Comparison of ENCODE assay signal across 1 cellular context in genomic region chr17:77535435-77535834, GRCh38.
A peak's percentile ranks its signal among the peaks of the same experiment; 100 is the strongest.
TF ChIP-seq lines count a peak whose summit lies in the region.

No MANE protein-coding gene starts in this region.

TF ChIP-seq in HepG2, 621 proteins besides CTCF, POLR2A, EP300 and RAD21:
- TF ChIP-seq, protein P1, sequence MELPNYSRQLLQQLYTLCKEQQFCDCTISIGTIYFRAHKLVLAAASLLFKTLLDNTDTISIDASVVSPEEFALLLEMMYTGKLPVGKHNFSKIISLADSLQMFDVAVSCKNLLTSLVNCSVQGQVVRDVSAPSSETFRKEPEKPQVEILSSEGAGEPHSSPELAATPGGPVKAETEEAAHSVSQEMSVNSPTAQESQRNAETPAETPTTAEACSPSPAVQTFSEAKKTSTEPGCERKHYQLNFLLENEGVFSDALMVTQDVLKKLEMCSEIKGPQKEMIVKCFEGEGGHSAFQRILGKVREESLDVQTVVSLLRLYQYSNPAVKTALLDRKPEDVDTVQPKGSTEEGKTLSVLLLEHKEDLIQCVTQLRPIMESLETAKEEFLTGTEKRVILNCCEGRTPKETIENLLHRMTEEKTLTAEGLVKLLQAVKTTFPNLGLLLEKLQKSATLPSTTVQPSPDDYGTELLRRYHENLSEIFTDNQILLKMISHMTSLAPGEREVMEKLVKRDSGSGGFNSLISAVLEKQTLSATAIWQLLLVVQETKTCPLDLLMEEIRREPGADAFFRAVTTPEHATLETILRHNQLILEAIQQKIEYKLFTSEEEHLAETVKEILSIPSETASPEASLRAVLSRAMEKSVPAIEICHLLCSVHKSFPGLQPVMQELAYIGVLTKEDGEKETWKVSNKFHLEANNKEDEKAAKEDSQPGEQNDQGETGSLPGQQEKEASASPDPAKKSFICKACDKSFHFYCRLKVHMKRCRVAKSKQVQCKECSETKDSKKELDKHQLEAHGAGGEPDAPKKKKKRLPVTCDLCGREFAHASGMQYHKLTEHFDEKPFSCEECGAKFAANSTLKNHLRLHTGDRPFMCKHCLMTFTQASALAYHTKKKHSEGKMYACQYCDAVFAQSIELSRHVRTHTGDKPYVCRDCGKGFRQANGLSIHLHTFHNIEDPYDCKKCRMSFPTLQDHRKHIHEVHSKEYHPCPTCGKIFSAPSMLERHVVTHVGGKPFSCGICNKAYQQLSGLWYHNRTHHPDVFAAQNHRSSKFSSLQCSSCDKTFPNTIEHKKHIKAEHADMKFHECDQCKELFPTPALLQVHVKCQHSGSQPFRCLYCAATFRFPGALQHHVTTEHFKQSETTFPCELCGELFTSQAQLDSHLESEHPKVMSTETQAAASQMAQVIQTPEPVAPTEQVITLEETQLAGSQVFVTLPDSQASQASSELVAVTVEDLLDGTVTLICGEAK (IDR thresholded peaks at IDR 0.05) = no peak
- TF ChIP-seq, protein P1 (CRISPR knock-in tag; IDR thresholded peaks at IDR 0.05) = no peak
- TF ChIP-seq ZSCAN31 (CRISPR knock-in tag; IDR thresholded peaks at IDR 0.05; ENCODE audit: low read depth) (no peak), CREB1 (IDR thresholded peaks at IDR 0.05) (peak; percentile 94), CREB1 (CRISPR knock-in tag; IDR thresholded peaks at IDR 0.05) (no peak), ZNF12 (CRISPR knock-in tag; IDR thresholded peaks at IDR 0.05) (no peak), JUND (CRISPR knock-in tag; IDR thresholded peaks at IDR 0.05) (peak; percentile 54; the same call in 1 of the 2 replicates), SAFB2 (CRISPR knock-in tag; IDR thresholded peaks at IDR 0.05; ENCODE audit: borderline replicate concordance, low read depth) (no peak), ATF7 (IDR thresholded peaks at IDR 0.05) (peak; percentile 94), ATF7 (CRISPR knock-in tag; IDR thresholded peaks at IDR 0.05) (no peak), ZNF253 (CRISPR knock-in tag; IDR thresholded peaks at IDR 0.05; ENCODE audit: borderline replicate concordance) (no peak), HMGA1 (CRISPR knock-in tag; conservative IDR thresholded peaks at IDR 0.05) (no peak), JARID2 (CRISPR knock-in tag; IDR thresholded peaks at IDR 0.05; ENCODE audit: insufficient replicate concordance) (no peak)
- TF ChIP-seq, protein P2, sequence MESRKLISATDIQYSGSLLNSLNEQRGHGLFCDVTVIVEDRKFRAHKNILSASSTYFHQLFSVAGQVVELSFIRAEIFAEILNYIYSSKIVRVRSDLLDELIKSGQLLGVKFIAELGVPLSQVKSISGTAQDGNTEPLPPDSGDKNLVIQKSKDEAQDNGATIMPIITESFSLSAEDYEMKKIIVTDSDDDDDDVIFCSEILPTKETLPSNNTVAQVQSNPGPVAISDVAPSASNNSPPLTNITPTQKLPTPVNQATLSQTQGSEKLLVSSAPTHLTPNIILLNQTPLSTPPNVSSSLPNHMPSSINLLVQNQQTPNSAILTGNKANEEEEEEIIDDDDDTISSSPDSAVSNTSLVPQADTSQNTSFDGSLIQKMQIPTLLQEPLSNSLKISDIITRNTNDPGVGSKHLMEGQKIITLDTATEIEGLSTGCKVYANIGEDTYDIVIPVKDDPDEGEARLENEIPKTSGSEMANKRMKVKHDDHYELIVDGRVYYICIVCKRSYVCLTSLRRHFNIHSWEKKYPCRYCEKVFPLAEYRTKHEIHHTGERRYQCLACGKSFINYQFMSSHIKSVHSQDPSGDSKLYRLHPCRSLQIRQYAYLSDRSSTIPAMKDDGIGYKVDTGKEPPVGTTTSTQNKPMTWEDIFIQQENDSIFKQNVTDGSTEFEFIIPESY (CRISPR knock-in tag; IDR thresholded peaks at IDR 0.05) = no peak
